ENCODE assay signal across 23 cellular contexts in the genomic region with DNA sequence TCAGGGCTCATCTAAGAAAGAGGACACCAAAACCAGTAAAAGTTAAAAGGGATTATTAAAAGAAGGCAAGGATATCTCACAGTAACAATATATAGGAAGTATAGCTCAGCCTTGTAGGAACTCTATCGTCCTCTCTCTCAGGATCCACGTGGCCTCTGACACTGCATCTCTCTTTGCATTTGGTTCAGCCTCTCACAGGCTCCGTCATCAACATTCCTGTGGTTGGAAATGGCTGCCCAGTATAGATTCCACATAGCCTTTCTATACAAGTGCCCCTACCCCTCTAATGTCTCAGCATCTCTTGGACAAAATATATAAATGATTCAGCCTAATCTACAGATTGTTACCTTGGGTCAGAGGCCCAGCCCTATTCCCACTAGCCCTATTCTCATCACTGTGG.
"Had no signal": no experiment of that assay in that cellular context is flagged by ENCODE, and none has a peak within 500 bp of the region (broad histone marks: within the 10 kb centered on the region; RNA-seq: fewer than 3 reads in every experiment).

No MANE protein-coding gene starts in this region.

- H3K27ac ChIP-seq: cardiac muscle cell, epithelial cell of prostate, foreskin keratinocyte, left lung had no signal

- ATAC-seq: foreskin keratinocyte; left lung; sciatic nerve; stimulated activated effector memory CD8-positive, alpha-beta T cell treated with anti-CD3 and anti-CD28 coated beads, Interleukin-12 subunit alpha, Interleukin-12 subunit beta, amount 100 ng/mL, for 72 hours; stimulated activated naive CD8-positive, alpha-beta T cell treated with anti-CD3 and anti-CD28 coated beads, Interleukin-15, amount 100 ng/mL, for 72 hours; T-helper 17 cell had no signal

- H3K36me3 ChIP-seq: cardiac muscle cell, left lung had no signal

- DNase-seq: activated CD4-positive, alpha-beta memory T cell treated with anti-CD3 and anti-CD28 coated beads, Interleukin-2, amount 10 ng/mL, durations not matched to agents 7 days and 5 days; activated CD4-positive, alpha-beta T cell treated with anti-CD3 and anti-CD28 coated beads for 4 hours; activated CD4-positive, CD25-positive, alpha-beta regulatory T cell; activated effector memory CD4-positive, alpha-beta T cell treated with anti-CD3 and anti-CD28 coated beads, Interleukin-2, amount 50 U/mL, for 16 hours; activated naive CD4-positive, alpha-beta T cell treated with anti-CD3 and anti-CD28 coated beads, Interleukin-2, amount 10 ng/mL, durations not matched to agents 7 days and 5 days; activated T-cell treated with anti-CD3 and anti-CD28 coated beads for 4 hours; amygdala; foreskin keratinocyte; kidney glomerular epithelial cell; left lung; naive B cell; occipital lobe; small intestine; stimulated activated CD4-positive, alpha-beta T cell treated with anti-CD3 and anti-CD28 coated beads, Interleukin-2, amount 100 ng/mL, for 24 hours; stimulated activated naive CD8-positive, alpha-beta T cell treated with anti-CD3 and anti-CD28 coated beads, Interleukin-15, amount 100 ng/mL, for 72 hours; T-helper 17 cell; trophoblast cell had no signal

- H3K4me3 ChIP-seq: cardiac muscle cell, left lung, lung had no signal

- H3K4me3 Mint-ChIP-seq: activated CD4-positive, alpha-beta memory T cell treated with anti-CD3 and anti-CD28 coated beads, Interleukin-2, amount 10 ng/mL, durations not matched to agents 7 days and 5 days; activated naive CD4-positive, alpha-beta T cell treated with anti-CD3 and anti-CD28 coated beads, Interleukin-2, amount 10 ng/mL, durations not matched to agents 7 days and 5 days; naive B cell; neural crest cell; stimulated activated effector memory CD8-positive, alpha-beta T cell treated with anti-CD3 and anti-CD28 coated beads, Interleukin-12 subunit alpha, Interleukin-12 subunit beta, amount 100 ng/mL, for 72 hours; stimulated activated naive CD8-positive, alpha-beta T cell treated with anti-CD3 and anti-CD28 coated beads, Interleukin-15, amount 100 ng/mL, for 72 hours; T-helper 17 cell had no signal

- H3K36me3 Mint-ChIP-seq: activated naive CD4-positive, alpha-beta T cell treated with anti-CD3 and anti-CD28 coated beads, Interleukin-2, amount 10 ng/mL, durations not matched to agents 7 days and 5 days; naive B cell; stimulated activated effector memory CD8-positive, alpha-beta T cell treated with anti-CD3 and anti-CD28 coated beads, Interleukin-12 subunit alpha, Interleukin-12 subunit beta, amount 100 ng/mL, for 72 hours had no signal

- H3K9me3 Mint-ChIP-seq: activated CD4-positive, alpha-beta memory T cell treated with anti-CD3 and anti-CD28 coated beads, Interleukin-2, amount 10 ng/mL, durations not matched to agents 7 days and 5 days; activated naive CD4-positive, alpha-beta T cell treated with anti-CD3 and anti-CD28 coated beads, Interleukin-2, amount 10 ng/mL, durations not matched to agents 7 days and 5 days; naive B cell; neural crest cell; stimulated activated effector memory CD8-positive, alpha-beta T cell treated with anti-CD3 and anti-CD28 coated beads, Interleukin-12 subunit alpha, Interleukin-12 subunit beta, amount 100 ng/mL, for 72 hours; stimulated activated naive CD8-positive, alpha-beta T cell treated with anti-CD3 and anti-CD28 coated beads, Interleukin-15, amount 100 ng/mL, for 72 hours had no signal

- FAIRE-seq: small intestine had no signal

- H3K27ac Mint-ChIP-seq: activated CD4-positive, alpha-beta memory T cell treated with anti-CD3 and anti-CD28 coated beads, Interleukin-2, amount 10 ng/mL, durations not matched to agents 7 days and 5 days; activated naive CD4-positive, alpha-beta T cell treated with anti-CD3 and anti-CD28 coated beads, Interleukin-2, amount 10 ng/mL, durations not matched to agents 7 days and 5 days; stimulated activated effector memory CD8-positive, alpha-beta T cell treated with anti-CD3 and anti-CD28 coated beads, Interleukin-12 subunit alpha, Interleukin-12 subunit beta, amount 100 ng/mL, for 72 hours; stimulated activated naive CD8-positive, alpha-beta T cell treated with anti-CD3 and anti-CD28 coated beads, Interleukin-15, amount 100 ng/mL, for 72 hours; T-helper 17 cell had no signal

- H3K4me1 ChIP-seq: foreskin keratinocyte, left lung had no signal

- H3K4me1 Mint-ChIP-seq: activated CD4-positive, alpha-beta memory T cell treated with anti-CD3 and anti-CD28 coated beads, Interleukin-2, amount 10 ng/mL, durations not matched to agents 7 days and 5 days; activated naive CD4-positive, alpha-beta T cell treated with anti-CD3 and anti-CD28 coated beads, Interleukin-2, amount 10 ng/mL, durations not matched to agents 7 days and 5 days; naive B cell; stimulated activated effector memory CD8-positive, alpha-beta T cell treated with anti-CD3 and anti-CD28 coated beads, Interleukin-12 subunit alpha, Interleukin-12 subunit beta, amount 100 ng/mL, for 72 hours; stimulated activated naive CD8-positive, alpha-beta T cell treated with anti-CD3 and anti-CD28 coated beads, Interleukin-15, amount 100 ng/mL, for 72 hours; T-helper 17 cell had no signal

- H3K27me3 ChIP-seq: cardiac muscle cell had no signal

- H3K9me3 ChIP-seq: left lung had no signal
